ENCODE assay signal across 10 cellular contexts in genomic region chr2:102025583-102026267, GRCh38. TPM values are rescaled to one million over a fixed set of nuclear protein-coding genes. Genes with fewer than 3 reads are reported as not detected.
DNase-seq lines count a peak whose midpoint lies in the region; ATAC-seq, FAIRE-seq and TF ChIP-seq lines count a peak whose summit lies in the region.
"Had no signal": no experiment of that assay in that cellular context is flagged by ENCODE, and none has a peak within 500 bp of the region (broad histone marks: within the 10 kb centered on the region; RNA-seq: fewer than 3 reads in every experiment).

No MANE protein-coding gene starts in this region.

- TF ChIP-seq CTCF in osteoblast (IDR thresholded peaks at IDR 0.05; ENCODE audit: extremely low read depth, low read depth, low read length) = no peak
- TF ChIP-seq CTCF in D721Med (IDR thresholded peaks at IDR 0.05; ENCODE audit: insufficient read depth, missing control alignments) = no peak

- H3K4me3 ChIP-seq in osteoblast (ENCODE audit: insufficient read depth, low read length) (no peak overlapping the region), Karpas-422 (ENCODE audit: low read length) (no peak overlapping the region)

- H3K36me3 ChIP-seq in osteoblast (ENCODE audit: insufficient read depth, low read length) (no peaks in the 10 kb centered on the region), Karpas-422 (ENCODE audit: insufficient read depth, low read length) (no peaks in the 10 kb centered on the region)

- no peak for FAIRE-seq in D721Med (lab: Jason Lieb, UNC)

- H3K79me2 ChIP-seq in osteoblast (ENCODE audit: insufficient read depth, low read length) (no peaks in the 10 kb centered on the region), Karpas-422 (ENCODE audit: low read length) (no peaks in the 10 kb centered on the region)

- no peaks in the 10 kb centered on the region for H4K20me1 ChIP-seq in osteoblast (ENCODE audit: insufficient read depth, low read length)
- H4K20me1 ChIP-seq in Karpas-422 (ENCODE audit: insufficient read depth, low read depth, low read length) = no peaks in the 10 kb centered on the region

- peak overlapping the region; percentile 86 for H3K27ac ChIP-seq in osteoblast (ENCODE audit: low read depth, low read length)
- H3K27ac ChIP-seq in Karpas-422 (ENCODE audit: low read length) = no peak overlapping the region

- no peak overlapping the region for H2AFZ ChIP-seq in osteoblast (ENCODE audit: low read length)
- H2AFZ ChIP-seq in Karpas-422 (ENCODE audit: low read length) = no peak overlapping the region

- no peaks in the 10 kb centered on the region for H3K9me2 ChIP-seq in Karpas-422 (replicated peaks; ENCODE audit: insufficient read depth, low read length)

- H3K9ac ChIP-seq in Karpas-422 (ENCODE audit: low read length) = no peak overlapping the region

- H3K27me3 ChIP-seq in osteoblast (ENCODE audit: insufficient read depth, low read length) (no peaks in the 10 kb centered on the region), Karpas-422 (ENCODE audit: low read length) (no peaks in the 10 kb centered on the region)

- H3K9me3 ChIP-seq in osteoblast (ENCODE audit: low read depth, low read length) (no peaks in the 10 kb centered on the region), Karpas-422 (ENCODE audit: low read length) (no peaks in the 10 kb centered on the region)

- peaks cover 53% of the 10 kb centered on the region for H3K4me1 ChIP-seq in osteoblast (ENCODE audit: insufficient read depth, low read length)
- H3K4me1 ChIP-seq in Karpas-422 (ENCODE audit: low read length) = no peaks in the 10 kb centered on the region

- DNase-seq in osteoblast (ENCODE audit: insufficient read length, low spot score, missing footprints) = peak; percentile 57
- DNase-seq in Karpas-422 = no peak
- no peak for DNase-seq in activated CD4-positive, alpha-beta T cell treated with anti-CD3 and anti-CD28 coated beads for 48 hours
- no peak for DNase-seq in D721Med (ENCODE audit: insufficient read length, low spot score)
- DNase-seq in NCI-H1694 (lab: John Stamatoyannopoulos, UW) = no peak
- DNase-seq: dermis blood vessel endothelial cell, GOT3 had no signal

- peak overlapping the region; percentile 25 for H3K4me2 ChIP-seq in osteoblast (ENCODE audit: insufficient read depth, low read length)
- H3K4me2 ChIP-seq in Karpas-422 (ENCODE audit: low read depth, low read length, poor library complexity, severe bottlenecking) = no peak overlapping the region

- ATAC-seq in GM18517 (IDR thresholded peaks at IDR 0.05; ENCODE audit: unreplicated experiment) (peak; percentile 52), GM21737 (IDR thresholded peaks at IDR 0.05; ENCODE audit: unreplicated experiment) (peak; percentile 40), HG03460 (IDR thresholded peaks at IDR 0.05; ENCODE audit: unreplicated experiment) (peak; percentile 70)

RNA-seq across cellular contexts. Expression of gene IL1R2, which starts 34.0 kb away (rescaled TPM):
- 0.36 and 0.88 TPM in 2 replicates for total RNA-seq in osteoblast
- not detected in 2 replicates for total RNA-seq in Karpas-422 (2014; rRNA removed; shearing (Covaris generic); ENCODE audit: low replicate concordance)
